Comparison of ENCODE assay signal across 8 cellular contexts in the genomic region with DNA sequence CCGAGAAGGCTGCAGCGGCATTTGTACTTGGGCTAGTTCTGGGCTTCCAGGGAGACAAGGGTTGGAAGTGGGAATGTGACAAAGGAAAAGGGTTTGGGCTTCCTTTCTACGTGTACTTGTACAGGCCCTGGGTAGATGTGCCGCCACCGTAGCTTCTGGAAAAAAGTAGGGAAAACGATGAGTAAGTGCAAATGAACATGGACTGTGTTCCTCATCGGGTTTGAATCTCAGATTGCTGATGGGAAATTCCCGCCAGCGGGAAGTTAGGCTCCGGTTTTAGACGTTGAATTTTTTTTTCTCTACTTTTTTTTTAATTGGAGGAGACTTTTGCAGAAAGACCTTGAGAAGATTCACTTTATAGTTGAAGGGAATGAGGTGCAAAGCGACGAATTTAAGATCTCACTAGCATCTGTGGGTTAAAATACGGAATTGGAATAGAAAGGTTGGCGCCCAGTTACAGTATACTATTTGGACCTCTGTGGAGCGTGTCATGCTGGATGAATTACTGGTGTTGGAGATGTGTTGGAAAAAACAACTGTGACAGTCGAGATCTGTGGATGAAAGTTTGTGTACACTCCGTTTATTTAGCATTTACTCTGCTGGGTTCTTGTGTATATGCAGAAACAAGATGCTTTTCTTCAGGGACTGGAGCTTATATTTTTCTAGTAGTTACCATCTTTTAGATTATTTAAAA. TPM values are rescaled to one million over a fixed set of nuclear protein-coding genes. Genes with fewer than 3 reads are reported as not detected.
DNase-seq lines count a peak whose midpoint lies in the region; ATAC-seq and TF ChIP-seq lines count a peak whose summit lies in the region.

No MANE protein-coding gene starts in this region.

- no peak for TF ChIP-seq POLR2A in Peyer's patch (IDR thresholded peaks at IDR 0.05)

- peak overlapping the region; percentile 70 to 91 (median 90) for H3K4me3 ChIP-seq in Peyer's patch
- peak overlapping the region; percentile 93 for H3K4me3 ChIP-seq in epithelial cell of esophagus (ENCODE audit: low read length)

- H3K27me3 Mint-ChIP-seq in activated T-cell treated with anti-CD3 and anti-CD28 coated beads, Interleukin-2, amount 50 U/mL, for 4 hours (ENCODE audit: low read depth), result no peaks in the 10 kb centered on the region
- no peaks in the 10 kb centered on the region for H3K27me3 Mint-ChIP-seq in neural crest cell (ENCODE audit: low read depth)

- H3K36me3 ChIP-seq in Peyer's patch, result no peaks in the 10 kb centered on the region

- TF ChIP-seq CTCF in Peyer's patch (IDR thresholded peaks at IDR 0.05) (no peak), epithelial cell of esophagus (IDR thresholded peaks at IDR 0.05; ENCODE audit: insufficient read depth, low read depth, low read length, missing control alignments) (no peak), neural crest cell (conservative IDR thresholded peaks at IDR 0.05) (no peak)

- H3K4me1 Mint-ChIP-seq in activated T-cell treated with anti-CD3 and anti-CD28 coated beads, Interleukin-2, amount 50 U/mL, for 4 hours (ENCODE audit: low read depth), result peaks cover 50% of the 10 kb centered on the region
- peaks cover 58% of the 10 kb centered on the region for H3K4me1 Mint-ChIP-seq in neural crest cell

- no peaks in the 10 kb centered on the region for H3K9me3 Mint-ChIP-seq in activated T-cell treated with anti-CD3 and anti-CD28 coated beads, Interleukin-2, amount 50 U/mL, for 4 hours
- H3K9me3 Mint-ChIP-seq in neural crest cell, result no peaks in the 10 kb centered on the region

- peak overlapping the region; percentile 88 for H3K4me3 Mint-ChIP-seq in activated T-cell treated with anti-CD3 and anti-CD28 coated beads, Interleukin-2, amount 50 U/mL, for 4 hours
- H3K4me3 Mint-ChIP-seq in neural crest cell, result peak overlapping the region; percentile 91

- peak overlapping the region; percentile 94 for H3K27ac Mint-ChIP-seq in neural crest cell (ENCODE audit: unreplicated experiment)

- H3K27me3 ChIP-seq in Peyer's patch, result no peaks in the 10 kb centered on the region

- DNase-seq in activated T-cell treated with anti-CD3 and anti-CD28 coated beads, Interleukin-2, amount 50 U/mL, for 4 hours, result no peak
- no peak for DNase-seq in activated T-cell treated with anti-CD3 and anti-CD28 coated beads, Interleukin-2, amount 50 U/mL, for 48 hours
- DNase-seq in Peyer's patch, result peak in 1 of 3 donors; percentile 56
- DNase-seq in epithelial cell of esophagus (ENCODE audit: low read depth), result peak; percentile 57
- no peak for DNase-seq in neural crest cell (ENCODE audit: low read depth, low spot score)
- no peak for DNase-seq in NCI-H1417 (lab: John Stamatoyannopoulos, UW)
- no peak for DNase-seq in 8988T

- peak overlapping the region; percentile 82 to 97 (median 96) for H3K27ac ChIP-seq in Peyer's patch

- peaks cover 43% of the 10 kb centered on the region for H3K36me3 Mint-ChIP-seq in activated T-cell treated with anti-CD3 and anti-CD28 coated beads, Interleukin-2, amount 50 U/mL, for 4 hours (ENCODE audit: insufficient read depth)
- H3K36me3 Mint-ChIP-seq in neural crest cell (ENCODE audit: low read depth), result peaks cover 13% of the 10 kb centered on the region

- ATAC-seq in activated T-cell treated with anti-CD3 and anti-CD28 coated beads, Interleukin-2, amount 50 U/mL, for 4 hours, result no peak
- no peak for ATAC-seq in GM21526 (IDR thresholded peaks at IDR 0.05; ENCODE audit: low FRiP score, unreplicated experiment)

- H3K4me1 ChIP-seq in Peyer's patch, result peaks cover 0 to 35% (median 8%) of the 10 kb centered on the region in 4 donors

- H3K9me3 ChIP-seq in Peyer's patch, result no peaks in the 10 kb centered on the region

RNA-seq across cellular contexts. Expression of gene G3BP1, which starts 1.3 kb away (rescaled TPM):
- 100 to 1,000 TPM; 532 to 555 (median 540) TPM for total RNA-seq in activated T-cell treated with anti-CD3 and anti-CD28 coated beads, Interleukin-2, amount 50 U/mL, for 4 hours
- 10 to 100 TPM; 63.7 to 67.7 (median 65.8) TPM for total RNA-seq in Peyer's patch
- total RNA-seq in neural crest cell, result 309 and 317 TPM in 2 replicates

RNA-seq across cellular contexts. Expression of gene ATOX1, which starts 14.6 kb away (rescaled TPM):
- 10 to 100 TPM; 89.0 to 94.3 (median 91.7) TPM for total RNA-seq in activated T-cell treated with anti-CD3 and anti-CD28 coated beads, Interleukin-2, amount 50 U/mL, for 4 hours
- 100 to 1,000 TPM in 3 of 4 donors, 10 to 100 TPM in 1; 99.9 to 161 (median 126) TPM for total RNA-seq in Peyer's patch
- 82.4 and 84.6 TPM in 2 replicates for total RNA-seq in neural crest cell
